In the genomic region with DNA sequence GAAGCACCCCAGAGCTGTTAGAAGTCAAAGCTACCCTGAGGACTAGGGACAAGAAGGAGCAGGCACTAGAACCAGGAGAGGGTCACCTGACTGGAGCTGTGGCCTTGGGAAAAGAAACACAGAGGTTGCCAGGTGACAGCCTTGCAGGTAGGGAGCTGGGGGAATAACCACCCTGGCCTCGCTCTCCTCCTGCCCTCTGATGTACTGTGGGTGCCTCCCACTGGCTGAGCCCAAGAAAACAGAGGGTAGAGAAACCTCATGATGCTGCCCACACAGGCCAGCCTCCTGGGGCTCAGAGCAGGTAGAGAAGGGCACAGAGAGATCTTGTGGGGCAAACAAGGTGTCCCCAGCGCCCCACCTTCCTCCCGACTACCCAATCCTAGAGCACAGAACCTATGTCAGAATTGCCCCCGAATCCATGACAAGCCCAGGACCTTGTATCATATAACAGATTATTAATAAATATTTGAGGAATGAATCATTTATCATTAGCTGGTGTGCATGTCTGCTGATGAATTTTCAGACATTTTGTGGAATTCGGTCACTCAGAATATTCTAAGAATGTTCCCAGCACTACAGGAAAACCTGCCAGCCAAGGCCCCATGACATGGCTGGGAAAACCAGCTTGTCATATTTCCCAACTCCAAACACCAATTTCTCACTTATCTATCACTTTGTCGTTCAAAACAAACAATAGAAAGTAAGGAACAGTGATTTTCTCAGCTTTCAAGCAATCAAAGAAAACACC, we compare ENCODE assay signal across 14 cellular contexts. TPM values are rescaled to one million over a fixed set of nuclear protein-coding genes. Genes with fewer than 3 reads are reported as not detected.
A peak's percentile ranks its signal among the peaks of the same experiment; 100 is the strongest.
DNase-seq lines count a peak whose midpoint lies in the region; ATAC-seq and TF ChIP-seq lines count a peak whose summit lies in the region.
"Had no signal": no experiment of that assay in that cellular context is flagged by ENCODE, and none has a peak within 500 bp of the region (broad histone marks: within the 10 kb centered on the region; RNA-seq: fewer than 3 reads in every experiment).

No MANE protein-coding gene starts in this region.

- no peak overlapping the region for H3K27ac Mint-ChIP-seq in activated CD8-positive, alpha-beta T cell treated with anti-CD3 and anti-CD28 coated beads, Interleukin-2, amount 10 ng/mL, durations not matched to agents 7 days and 5 days
- H3K27ac Mint-ChIP-seq in immature natural killer cell: no peak overlapping the region
- H3K27ac Mint-ChIP-seq: activated CD4-positive, alpha-beta memory T cell treated with anti-CD3 and anti-CD28 coated beads for 36 hours had no signal

- H3K9me3 ChIP-seq in fibroblast of lung (ENCODE audit: control insufficient read depth, insufficient read depth, low read depth, low read length): no peaks in the 10 kb centered on the region
- H3K9me3 ChIP-seq: thoracic aorta had no signal

- CTCF ChIA-PET in activated CD8-positive, alpha-beta T cell treated with anti-CD3 and anti-CD28 coated beads, Interleukin-2, amount 10 ng/mL, durations not matched to agents 7 days and 5 days (lab: Charles Lee): no interaction called here

- POLR2A ChIA-PET in activated CD8-positive, alpha-beta T cell treated with anti-CD3 and anti-CD28 coated beads, Interleukin-2, amount 10 ng/mL, durations not matched to agents 7 days and 5 days (lab: Charles Lee): no interaction called here

- H3K4me3 ChIP-seq in fibroblast of lung (replicated peaks in 1 of 4; ENCODE audit: control extremely low read depth in 1 of 4, insufficient read depth in 1 of 4, low read depth in 3 of 4, low read length in 4 of 4) (no peak overlapping the region), skeletal muscle cell (ENCODE audit: low read depth, low read length) (no peak overlapping the region)
- H3K4me3 ChIP-seq: coronary artery, thoracic aorta had no signal

- H3K9me3 Mint-ChIP-seq in activated CD8-positive, alpha-beta T cell treated with anti-CD3 and anti-CD28 coated beads, Interleukin-2, amount 10 ng/mL, durations not matched to agents 7 days and 5 days (ENCODE audit: insufficient read depth): no peaks in the 10 kb centered on the region
- no peaks in the 10 kb centered on the region for H3K9me3 Mint-ChIP-seq in immature natural killer cell
- H3K9me3 Mint-ChIP-seq: activated CD4-positive, alpha-beta memory T cell treated with anti-CD3 and anti-CD28 coated beads for 36 hours had no signal

- H3K27me3 ChIP-seq in fibroblast of lung (ENCODE audit: control insufficient read depth, insufficient read depth, low read length): no peaks in the 10 kb centered on the region

- no peaks in the 10 kb centered on the region for H3K36me3 ChIP-seq in fibroblast of lung (ENCODE audit: control insufficient read depth, insufficient read depth, low read length)
- H3K36me3 ChIP-seq: thoracic aorta had no signal

- no peak overlapping the region for H2AFZ ChIP-seq in fibroblast of lung (ENCODE audit: low read length)

- no peak for ATAC-seq in activated CD8-positive, alpha-beta T cell treated with anti-CD3 and anti-CD28 coated beads, Interleukin-2, amount 10 ng/mL, durations not matched to agents 7 days and 5 days
- no peak for ATAC-seq in GM19452 (IDR thresholded peaks at IDR 0.05; ENCODE audit: unreplicated experiment)
- ATAC-seq: left colon had no signal

- peaks cover 5% of the 10 kb centered on the region for H3K4me1 ChIP-seq in fibroblast of lung (ENCODE audit: control insufficient read depth, extremely low read depth, insufficient read depth, low read length)

- H3K4me2 ChIP-seq in fibroblast of lung (ENCODE audit: extremely low read depth, insufficient read depth, low read length): no peak overlapping the region

- H3K27me3 Mint-ChIP-seq in activated CD8-positive, alpha-beta T cell treated with anti-CD3 and anti-CD28 coated beads, Interleukin-2, amount 10 ng/mL, durations not matched to agents 7 days and 5 days (ENCODE audit: low read depth): no peaks in the 10 kb centered on the region
- peaks cover 0 to 6% (median 0%) of the 10 kb centered on the region in 3 donors for H3K27me3 Mint-ChIP-seq in immature natural killer cell (ENCODE audit: low read depth in 3 of 3)

- no peak overlapping the region for H3K4me3 Mint-ChIP-seq in activated CD8-positive, alpha-beta T cell treated with anti-CD3 and anti-CD28 coated beads, Interleukin-2, amount 10 ng/mL, durations not matched to agents 7 days and 5 days
- H3K4me3 Mint-ChIP-seq in immature natural killer cell: no peak overlapping the region
- H3K4me3 Mint-ChIP-seq: activated CD4-positive, alpha-beta memory T cell treated with anti-CD3 and anti-CD28 coated beads for 36 hours had no signal

- TF ChIP-seq CTCF in fibroblast of lung (conservative IDR thresholded peaks at IDR 0.05 in 1 of 2, IDR thresholded peaks at IDR 0.05 in 1 of 2; ENCODE audit: low read depth in 1 of 2, low read length in 2 of 2): no peak

- DNase-seq in NCI-H2227 (lab: John Stamatoyannopoulos, UW; ENCODE audit: unreplicated experiment) (peak; percentile 3), NCI-H2227 treated with DMSO at 0.1 percent for 48 hours (lab: John Stamatoyannopoulos, UW) (no peak), NCI-H510A (lab: John Stamatoyannopoulos, UW) (peak; percentile 51), fibroblast of lung (ENCODE audit: low read depth in 2 of 2) (peak; percentile 57 to 81), skeletal muscle cell (ENCODE audit: low read depth) (peak; percentile 34), immature natural killer cell (no peak)
- DNase-seq in activated CD8-positive, alpha-beta T cell treated with anti-CD3 and anti-CD28 coated beads, Interleukin-2, amount 10 ng/mL, durations not matched to agents 7 days and 5 days: no peak
- DNase-seq: activated CD4-positive, alpha-beta memory T cell treated with anti-CD3 and anti-CD28 coated beads for 36 hours; GOT3; left colon; RPMI8226 had no signal

- peak overlapping the region; percentile 16 for H3K27ac ChIP-seq in fibroblast of lung (ENCODE audit: insufficient read depth, low read length)
- H3K27ac ChIP-seq: coronary artery, thoracic aorta had no signal

- H3K36me3 Mint-ChIP-seq in activated CD8-positive, alpha-beta T cell treated with anti-CD3 and anti-CD28 coated beads, Interleukin-2, amount 10 ng/mL, durations not matched to agents 7 days and 5 days (ENCODE audit: low read depth): no peaks in the 10 kb centered on the region
- H3K36me3 Mint-ChIP-seq in immature natural killer cell: no peaks in the 10 kb centered on the region
- H3K36me3 Mint-ChIP-seq: activated CD4-positive, alpha-beta memory T cell treated with anti-CD3 and anti-CD28 coated beads for 36 hours had no signal

- H3K4me1 Mint-ChIP-seq in activated CD8-positive, alpha-beta T cell treated with anti-CD3 and anti-CD28 coated beads, Interleukin-2, amount 10 ng/mL, durations not matched to agents 7 days and 5 days (ENCODE audit: low read depth): peaks cover 5% of the 10 kb centered on the region
- no peaks in the 10 kb centered on the region for H3K4me1 Mint-ChIP-seq in immature natural killer cell

- H4K20me1 ChIP-seq in fibroblast of lung (ENCODE audit: control insufficient read depth, extremely low read depth, insufficient read depth, low read length): no peaks in the 10 kb centered on the region

- no peaks in the 10 kb centered on the region for H3K79me2 ChIP-seq in fibroblast of lung (ENCODE audit: control insufficient read depth, insufficient read depth, low read length)

- peak overlapping the region; percentile 13 for H3K9ac ChIP-seq in fibroblast of lung (ENCODE audit: insufficient read depth, low read length)

RNA-seq across cellular contexts. Expression of gene MEX3B, which starts 59.8 kb away (rescaled TPM):
- total RNA-seq in fibroblast of lung: 5.9 and 8.1 TPM in 2 replicates
- polyA plus RNA-seq in fibroblast of lung (2.2 and 2.6 TPM in 2 replicates), immature natural killer cell (under 1 TPM in 1 of 3 donors, not detected in 2; 0.06 TPM)
- 3.0 and 3.7 TPM in 2 replicates for polyA plus RNA-seq in fibroblast of lung (2012)
- 1.2 and 2.9 TPM in 2 replicates for polyA minus RNA-seq in fibroblast of lung (ENCODE audit: low replicate concordance)
- total RNA-seq in activated CD8-positive, alpha-beta T cell treated with anti-CD3 and anti-CD28 coated beads, Interleukin-2, amount 10 ng/mL, durations not matched to agents 7 days and 5 days: under 1 TPM; 0.63 TPM

Comparison
In these comparisons a context has a peak if more than half of its experiments do, and no peak if none do; other contexts are left out.
1. DNase-seq: peak in NCI-H2227 (single experiment), NCI-H510A (single experiment), fibroblast of lung (2 of 2) and skeletal muscle cell (single experiment); none in NCI-H2227 treated with DMSO at 0.1 percent for 48 hours (single experiment), activated CD8-positive, alpha-beta T cell treated with anti-CD3 and anti-CD28 coated beads, Interleukin-2, amount 10 ng/mL, durations not matched to agents 7 days and 5 days (single experiment) and immature natural killer cell (0 of 3).